ENCODE assay signal across 9 cellular contexts in genomic region chr3:8490079-8490552, GRCh38. TPM values are rescaled to one million over a fixed set of nuclear protein-coding genes. Genes with fewer than 3 reads are reported as not detected.
A peak's percentile ranks its signal among the peaks of the same experiment; 100 is the strongest.
DNase-seq lines count a peak whose midpoint lies in the region; ATAC-seq, FAIRE-seq and TF ChIP-seq lines count a peak whose summit lies in the region.
"Had no signal": no experiment of that assay in that cellular context is flagged by ENCODE, and none has a peak within 500 bp of the region (broad histone marks: within the 10 kb centered on the region; RNA-seq: fewer than 3 reads in every experiment).

No MANE protein-coding gene starts in this region.

- TF ChIP-seq CTCF in smooth muscle cell (IDR thresholded peaks at IDR 0.05; ENCODE audit: borderline replicate concordance, insufficient read depth, poor library complexity, severe bottlenecking): no peak

- WGBS in smooth muscle cell (ENCODE audit: low lambda C conversion rate): under 1% methylated on average over 4 of the region's 4 CpGs

- H3K4me2 ChIP-seq in smooth muscle cell: peak overlapping the region; percentile 14

- H2AFZ ChIP-seq in smooth muscle cell (ENCODE audit: low read depth): no peak overlapping the region

- in situ Hi-C loops in SK-MEL-5 (cut with HindIII; ENCODE audit: low pct_unique_long_range_greater_than_20kb, low sequenced_read_pairs): no loop called here

- peak overlapping the region; percentile 93 for H3K27ac ChIP-seq in smooth muscle cell (ENCODE audit: low read depth)

- H3K9ac ChIP-seq in smooth muscle cell (ENCODE audit: low read depth): no peak overlapping the region

- H3K79me2 ChIP-seq in smooth muscle cell (ENCODE audit: low read depth): no peaks in the 10 kb centered on the region

- H4K20me1 ChIP-seq in smooth muscle cell (ENCODE audit: low read depth): no peaks in the 10 kb centered on the region

- H3K4me3 Mint-ChIP-seq in activated T-cell treated with anti-CD3 and anti-CD28 coated beads, Interleukin-2, amount 50 U/mL, for 4 hours: no peak overlapping the region
- H3K4me3 Mint-ChIP-seq: activated CD4-positive, alpha-beta memory T cell treated with anti-CD3 and anti-CD28 coated beads for 36 hours had no signal

- no peak overlapping the region for H3K4me3 ChIP-seq in smooth muscle cell

- H3K4me1 Mint-ChIP-seq in activated T-cell treated with anti-CD3 and anti-CD28 coated beads, Interleukin-2, amount 50 U/mL, for 4 hours (ENCODE audit: low read depth): peaks cover 2% of the 10 kb centered on the region

- H3K27me3 Mint-ChIP-seq in activated T-cell treated with anti-CD3 and anti-CD28 coated beads, Interleukin-2, amount 50 U/mL, for 4 hours (ENCODE audit: low read depth): peaks cover 6% of the 10 kb centered on the region

- no peaks in the 10 kb centered on the region for H3K27me3 ChIP-seq in smooth muscle cell (ENCODE audit: low read depth)

- H3K36me3 Mint-ChIP-seq in activated T-cell treated with anti-CD3 and anti-CD28 coated beads, Interleukin-2, amount 50 U/mL, for 4 hours (ENCODE audit: insufficient read depth): peaks cover 1% of the 10 kb centered on the region
- H3K36me3 Mint-ChIP-seq: activated CD4-positive, alpha-beta memory T cell treated with anti-CD3 and anti-CD28 coated beads for 36 hours had no signal

- no peaks in the 10 kb centered on the region for H3K9me3 Mint-ChIP-seq in activated T-cell treated with anti-CD3 and anti-CD28 coated beads, Interleukin-2, amount 50 U/mL, for 4 hours
- H3K9me3 Mint-ChIP-seq: activated CD4-positive, alpha-beta memory T cell treated with anti-CD3 and anti-CD28 coated beads for 36 hours had no signal

- peaks cover 40% of the 10 kb centered on the region for H3F3A ChIP-seq in smooth muscle cell (ENCODE audit: low read depth)

- ATAC-seq in activated T-cell treated with anti-CD3 and anti-CD28 coated beads, Interleukin-2, amount 50 U/mL, for 4 hours: no peak

- H3K36me3 ChIP-seq in smooth muscle cell (ENCODE audit: low read depth): no peaks in the 10 kb centered on the region

- no peak for TF ChIP-seq POLR2A in GM12891 (IDR thresholded peaks at IDR 0.05; ENCODE audit: low read depth, low read length)

- no peaks in the 10 kb centered on the region for H3K9me3 ChIP-seq in smooth muscle cell (replicated peaks; ENCODE audit: low read depth)

- peak; percentile 48 for DNase-seq in GOT3 (lab: John Stamatoyannopoulos, UW)
- peak; percentile 76 for DNase-seq in SK-MEL-5 (ENCODE audit: low read depth, low spot score)
- DNase-seq in fibroblast of the conjunctiva (ENCODE audit: low read depth): peak; percentile 64
- no peak for DNase-seq in smooth muscle cell (lab: John Stamatoyannopoulos, UW; ENCODE audit: unreplicated experiment)
- no peak for DNase-seq in GM12891 (ENCODE audit: insufficient read length, low spot score)
- no peak for DNase-seq in GM19240 (ENCODE audit: insufficient read length, low spot score)
- no peak for DNase-seq in activated T-cell treated with anti-CD3 and anti-CD28 coated beads, Interleukin-2, amount 50 U/mL, for 4 hours
- DNase-seq in hypothalamus (lab: John Stamatoyannopoulos, UW): no peak
- DNase-seq: activated CD4-positive, alpha-beta memory T cell treated with anti-CD3 and anti-CD28 coated beads for 36 hours had no signal

- peaks cover 29% of the 10 kb centered on the region for H3K4me1 ChIP-seq in smooth muscle cell (ENCODE audit: low read depth)

- FAIRE-seq in GM12891 (lab: Jason Lieb, UNC): no peak

TF ChIP-seq in GM12891, 5 proteins besides CTCF, POLR2A, EP300 and RAD21:
- TF ChIP-seq POU2F2 (IDR thresholded peaks at IDR 0.05; ENCODE audit: low read depth, low read length) (no peak), SPI1 (IDR thresholded peaks at IDR 0.05; ENCODE audit: low read depth, low read length) (no peak), TAF1 (IDR thresholded peaks at IDR 0.05; ENCODE audit: low read depth, low read length) (no peak), PAX5 (IDR thresholded peaks at IDR 0.05; ENCODE audit: insufficient read depth, low read length, severe bottlenecking) (no peak), POLR2AphosphoS5 (IDR thresholded peaks at IDR 0.05; ENCODE audit: low read depth, low read length) (no peak)

RNA-seq across cellular contexts. Expression of gene LMCD1, which starts 11.5 kb away (rescaled TPM):
- total RNA-seq in SK-MEL-5 (2014; rRNA removed; shearing (Covaris generic)): 24.3 and 28.0 TPM in 2 replicates
- 56.3 and 62.1 TPM in 2 replicates for polyA plus RNA-seq in SK-MEL-5 (2015; cell fraction: cytosol; rRNA removed)
- 9.1 and 17.4 TPM in 2 replicates for polyA plus RNA-seq in SK-MEL-5 (2015; cell fraction: nucleus; rRNA removed)
- 187 and 276 TPM in 2 replicates for total RNA-seq in smooth muscle cell
- polyA plus RNA-seq in smooth muscle cell: 356 and 524 TPM in 2 replicates
- 13.1 TPM for polyA plus RNA-seq in GM12891 (2012; ENCODE audit: low read depth, missing spikeins)
- total RNA-seq in activated T-cell treated with anti-CD3 and anti-CD28 coated beads, Interleukin-2, amount 50 U/mL, for 4 hours: 1 to 10 TPM in 1 of 3 donors, under 1 TPM in 2; 0.74 to 1.8 (median 0.76) TPM

Comparison
In these comparisons a context has a peak if more than half of its experiments do, and no peak if none do; other contexts are left out.
1. DNase-seq: peak in GOT3 (single experiment), SK-MEL-5 (single experiment) and fibroblast of the conjunctiva (single experiment); none in smooth muscle cell (single experiment), GM12891 (single experiment), GM19240 (single experiment), activated T-cell treated with anti-CD3 and anti-CD28 coated beads, Interleukin-2, amount 50 U/mL, for 4 hours (single experiment) and hypothalamus (0 of 51).